Comparison of ENCODE assay signal across 8 cellular contexts in genomic region chr20:58907481-58908137, GRCh38. TPM values are rescaled to one million over a fixed set of nuclear protein-coding genes. Genes with fewer than 3 reads are reported as not detected.
A peak's percentile ranks its signal among the peaks of the same experiment; 100 is the strongest.
DNase-seq lines count a peak whose midpoint lies in the region; ATAC-seq and TF ChIP-seq lines count a peak whose summit lies in the region.

No MANE protein-coding gene starts in this region.

- ATAC-seq in GM19467 (IDR thresholded peaks at IDR 0.05; ENCODE audit: unreplicated experiment) (peak; percentile 82), HG03558 (IDR thresholded peaks at IDR 0.05; ENCODE audit: extremely low read depth, unreplicated experiment) (peak; percentile 71), upper lobe of right lung (peak; percentile 93)
- ATAC-seq in activated T-cell treated with anti-CD3 and anti-CD28 coated beads, Interleukin-2, amount 50 U/mL, for 72 hours (replicated peaks in 1 of 2), result peak; percentile 78 to 89

- H2AFZ ChIP-seq in OCI-LY1 (ENCODE audit: low read length) (no peak overlapping the region), neural progenitor cell (replicated peaks) (no peak overlapping the region)

- intact Hi-C loops in upper lobe of right lung (cut with DNase I), result no loop called here

- no peaks in the 10 kb centered on the region for H3K27me3 Mint-ChIP-seq in activated T-cell treated with anti-CD3 and anti-CD28 coated beads, Interleukin-2, amount 50 U/mL, for 72 hours (ENCODE audit: low read depth)
- H3K27me3 Mint-ChIP-seq in neural progenitor cell (ENCODE audit: insufficient read depth, low read depth), result peaks cover 2% of the 10 kb centered on the region

- H3K27ac ChIP-seq in OCI-LY1 (ENCODE audit: low read depth, low read length, poor library complexity, severe bottlenecking) (peak overlapping the region; percentile 98), neural progenitor cell (peak overlapping the region; percentile 9), upper lobe of right lung (peak overlapping the region; percentile 83)

- peak overlapping the region; percentile 66 to 74 for H3K4me3 Mint-ChIP-seq in activated T-cell treated with anti-CD3 and anti-CD28 coated beads, Interleukin-2, amount 50 U/mL, for 72 hours
- H3K4me3 Mint-ChIP-seq in neural progenitor cell, result peak overlapping the region; percentile 51

- H4K20me1 ChIP-seq in OCI-LY1 (ENCODE audit: insufficient read depth, low read length) (no peaks in the 10 kb centered on the region), neural progenitor cell (ENCODE audit: low read depth) (peaks cover 51% of the 10 kb centered on the region)

- TF ChIP-seq CTCF in OCI-LY1 (IDR thresholded peaks at IDR 0.05; ENCODE audit: low read length) (no peak), fibroblast of the aortic adventitia (IDR thresholded peaks at IDR 0.05; ENCODE audit: insufficient read depth, low read length) (no peak), neural progenitor cell (IDR thresholded peaks at IDR 0.05) (no peak), upper lobe of right lung (IDR thresholded peaks at IDR 0.05) (no peak)

- peak overlapping the region; percentile 73 for H3K9ac ChIP-seq in OCI-LY1 (ENCODE audit: low read length)
- no peak overlapping the region for H3K9ac ChIP-seq in neural progenitor cell

- H3K27me3 ChIP-seq in OCI-LY1 (ENCODE audit: insufficient read depth, low read length) (no peaks in the 10 kb centered on the region), neural progenitor cell (no peaks in the 10 kb centered on the region), upper lobe of right lung (no peaks in the 10 kb centered on the region)

- no peaks in the 10 kb centered on the region for H3K9me2 ChIP-seq in OCI-LY1 (ENCODE audit: low read depth, low read length)

- peaks cover 15 to 66% of the 10 kb centered on the region in 2 donors for H3K36me3 Mint-ChIP-seq in activated T-cell treated with anti-CD3 and anti-CD28 coated beads, Interleukin-2, amount 50 U/mL, for 72 hours (ENCODE audit: insufficient read depth in 2 of 2)
- H3K36me3 Mint-ChIP-seq in neural progenitor cell, result peaks cover 72% of the 10 kb centered on the region

- H3F3A ChIP-seq in OCI-LY1 (ENCODE audit: insufficient read depth, low read length) (peaks cover 19% of the 10 kb centered on the region; the same call in 1 of the 2 replicates), neural progenitor cell (ENCODE audit: low read depth) (peaks cover 66% of the 10 kb centered on the region)

- H3K27ac Mint-ChIP-seq in activated T-cell treated with anti-CD3 and anti-CD28 coated beads, Interleukin-2, amount 50 U/mL, for 72 hours, result peak overlapping the region; percentile 97
- peak overlapping the region; percentile 91 for H3K27ac Mint-ChIP-seq in neural progenitor cell

- no peaks in the 10 kb centered on the region for H3K9me3 Mint-ChIP-seq in activated T-cell treated with anti-CD3 and anti-CD28 coated beads, Interleukin-2, amount 50 U/mL, for 72 hours
- no peaks in the 10 kb centered on the region for H3K9me3 Mint-ChIP-seq in neural progenitor cell

- H3K4me3 ChIP-seq in OCI-LY1 (ENCODE audit: low read depth, low read length, poor library complexity, severe bottlenecking) (peak overlapping the region; percentile 56), fibroblast of the aortic adventitia (ENCODE audit: low read depth, low read length) (peak overlapping the region; percentile 36), neural progenitor cell (no peak overlapping the region), upper lobe of right lung (peak overlapping the region; percentile 30)

- H3K79me2 ChIP-seq in OCI-LY1 (ENCODE audit: insufficient read depth, low read length) (no peaks in the 10 kb centered on the region), neural progenitor cell (ENCODE audit: low read depth) (peaks cover 45% of the 10 kb centered on the region)

- DNase-seq in DMS153 (lab: John Stamatoyannopoulos, UW) (peak; percentile 21), fibroblast of the aortic adventitia (ENCODE audit: low read depth) (peak; percentile 99), neural progenitor cell (ENCODE audit: low spot score) (no peak), upper lobe of right lung (peak; percentile 87)
- peak; percentile 49 to 50 for DNase-seq in activated T-cell treated with anti-CD3 and anti-CD28 coated beads, Interleukin-2, amount 50 U/mL, for 72 hours

- peaks cover 55% of the 10 kb centered on the region for H3K4me1 Mint-ChIP-seq in activated T-cell treated with anti-CD3 and anti-CD28 coated beads, Interleukin-2, amount 50 U/mL, for 72 hours (ENCODE audit: low read depth)
- H3K4me1 Mint-ChIP-seq in neural progenitor cell, result peaks cover 20% of the 10 kb centered on the region

- H3K4me1 ChIP-seq in OCI-LY1 (ENCODE audit: insufficient read depth, low read length, severe bottlenecking) (peaks cover 39% of the 10 kb centered on the region), neural progenitor cell (peaks cover 12% of the 10 kb centered on the region), upper lobe of right lung (peaks cover 30% of the 10 kb centered on the region)

- H3K36me3 ChIP-seq in OCI-LY1 (ENCODE audit: insufficient read depth, low read length), result peaks cover 89% of the 10 kb centered on the region
- peaks cover 46% of the 10 kb centered on the region for H3K36me3 ChIP-seq in neural progenitor cell
- H3K36me3 ChIP-seq in upper lobe of right lung, result peaks cover 73% of the 10 kb centered on the region

- H3K9me3 ChIP-seq in OCI-LY1 (ENCODE audit: low read length) (no peaks in the 10 kb centered on the region), neural progenitor cell (ENCODE audit: low read depth) (no peaks in the 10 kb centered on the region), upper lobe of right lung (no peaks in the 10 kb centered on the region)

- H3K4me2 ChIP-seq in OCI-LY1 (ENCODE audit: low read length) (peak overlapping the region; percentile 87), neural progenitor cell (no peak overlapping the region)

RNA-seq across cellular contexts. Expression of gene GNAS, which starts 55.1 kb away (rescaled TPM):
- 100 to 1,000 TPM; 781 to 820 TPM for total RNA-seq in activated T-cell treated with anti-CD3 and anti-CD28 coated beads, Interleukin-2, amount 50 U/mL, for 72 hours
- total RNA-seq in fibroblast of the aortic adventitia (ENCODE audit: low replicate concordance) (417 and 474 TPM in 2 replicates), neural progenitor cell (ENCODE audit: low replicate concordance) (794 and 973 TPM in 2 replicates), upper lobe of right lung (746 TPM)

RNA-seq across cellular contexts. Expression of gene GNAS-AS1, which starts 56.9 kb away (rescaled TPM):
- 1 to 10 TPM; 2.3 to 2.5 TPM for total RNA-seq in activated T-cell treated with anti-CD3 and anti-CD28 coated beads, Interleukin-2, amount 50 U/mL, for 72 hours
- total RNA-seq in fibroblast of the aortic adventitia (ENCODE audit: low replicate concordance) (0.25 and 0.81 TPM in 2 replicates), neural progenitor cell (ENCODE audit: low replicate concordance) (5.8 and 6.4 TPM in 2 replicates), upper lobe of right lung (1.1 TPM)

Comparison
In these comparisons a context has a peak if more than half of its experiments do, and no peak if none do; other contexts are left out.
1. H3K27ac ChIP-seq: peak in every context shown above with its lines; median percentile 98 in OCI-LY1; 83 in upper lobe of right lung; 9 in neural progenitor cell.